ENCODE assay signal across 20 cellular contexts in the genomic region with DNA sequence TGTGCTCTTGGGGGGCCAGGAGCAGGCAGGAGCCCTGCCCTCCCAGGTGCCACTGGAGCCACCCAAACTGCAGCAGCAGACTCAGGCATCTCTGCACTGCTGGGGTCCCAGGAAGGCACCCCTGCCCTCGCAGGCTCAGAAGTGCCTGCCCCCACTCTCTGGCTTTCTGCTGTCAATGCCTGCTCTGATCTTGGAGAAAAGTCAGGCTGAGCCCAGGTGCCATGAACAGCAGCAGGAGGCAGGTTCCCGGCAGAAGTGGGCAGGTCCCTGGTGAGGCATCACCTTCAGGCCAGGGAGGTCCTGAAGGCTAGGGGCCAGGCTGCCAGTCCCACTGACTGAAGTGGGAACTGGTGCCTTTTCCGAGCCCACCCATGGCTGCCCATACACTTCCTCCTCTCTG.
DNase-seq lines count a peak whose midpoint lies in the region; ATAC-seq, FAIRE-seq and TF ChIP-seq lines count a peak whose summit lies in the region.
"Had no signal": no experiment of that assay in that cellular context is flagged by ENCODE, and none has a peak within 500 bp of the region (broad histone marks: within the 10 kb centered on the region; RNA-seq: fewer than 3 reads in every experiment).

No MANE protein-coding gene starts in this region.

- in situ Hi-C loops in HepG2 (cut with HindIII; ENCODE audit: extremely low pct_ligation_motif_present, low pct_unique_long_range_greater_than_20kb), result no loop called here

- no TSS peak for BruUV-seq in HepG2 (replicated peaks; lab: Mats Ljungman, UMichigan)

- WGBS in HepG2 (ENCODE audit: low lambda C conversion rate), result 0% methylated on average over 1 of the region's 3 CpGs
- WGBS in right lobe of liver (ENCODE audit: insufficient coverage, low coverage, low lambda C conversion rate, missing lambda C conversion rate), result 100% methylated on average over 1 of the region's 3 CpGs
- WGBS in heart left ventricle, 4 donors, result 50 to 93% (median 89%) methylated on average over 1 to 3 of the region's 3 CpGs

- TF ChIP-seq POLR2A in HepG2 (IDR thresholded peaks at IDR 0.05; ENCODE audit: insufficient read depth in 1 of 2, low read depth in 2 of 2, low read length in 2 of 2), result no peak
- no peak for TF ChIP-seq POLR2A in right lobe of liver (IDR thresholded peaks at IDR 0.05)
- TF ChIP-seq POLR2A in heart left ventricle (IDR thresholded peaks at IDR 0.05), result no peak

- H2AFZ ChIP-seq in HepG2 (ENCODE audit: low read length), result no peak overlapping the region

- FAIRE-seq in HepG2 (lab: Jason Lieb, UNC), result no peak
- FAIRE-seq: A549, G401.6, GM12891, GM19239 had no signal

- H3K4me3 ChIP-seq in HepG2 (replicated peaks in 1 of 3; ENCODE audit: insufficient read depth in 1 of 3, low read depth in 2 of 3, low read length in 3 of 3), result no peak overlapping the region
- no peak overlapping the region for H3K4me3 ChIP-seq in right lobe of liver
- H3K4me3 ChIP-seq in heart left ventricle, result no peak overlapping the region
- H3K4me3 ChIP-seq: A549, BLaER1 had no signal

- peaks cover 0 to 43% of the 10 kb centered on the region in 2 experiments; a peak in 4 of 5 replicates for H3K27me3 ChIP-seq in HepG2 (ENCODE audit: control insufficient read depth in 1 of 2, insufficient read depth in 2 of 2, low read length in 2 of 2)
- H3K27me3 ChIP-seq in right lobe of liver, result no peaks in the 10 kb centered on the region
- H3K27me3 ChIP-seq in heart left ventricle, result peaks cover 0 to 17% (median 7%) of the 10 kb centered on the region in 9 donors
- H3K27me3 ChIP-seq: BE2C, BLaER1 had no signal

- H3K36me3 ChIP-seq in HepG2 (replicated peaks in 1 of 2; ENCODE audit: control insufficient read depth in 1 of 2, insufficient read depth in 2 of 2, low read length in 2 of 2), result no peaks in the 10 kb centered on the region
- no peaks in the 10 kb centered on the region for H3K36me3 ChIP-seq in right lobe of liver
- H3K36me3 ChIP-seq in heart left ventricle, result no peaks in the 10 kb centered on the region
- H3K36me3 ChIP-seq: BE2C had no signal

- TF ChIP-seq RAD21 in HepG2 (CRISPR knock-in tag; IDR thresholded peaks at IDR 0.05), result no peak

- TF ChIP-seq EP300 in HepG2 (IDR thresholded peaks at IDR 0.05; ENCODE audit: low read depth in 2 of 2, low read length in 2 of 2) (no peak), HepG2 (CRISPR knock-in tag; IDR thresholded peaks at IDR 0.05; ENCODE audit: borderline replicate concordance) (no peak)

- H3K4me1 ChIP-seq in HepG2 (ENCODE audit: insufficient read depth, low read length), result no peaks in the 10 kb centered on the region
- H3K4me1 ChIP-seq in right lobe of liver, result no peaks in the 10 kb centered on the region
- peaks cover 0 to 3% (median 0%) of the 10 kb centered on the region in 12 donors for H3K4me1 ChIP-seq in heart left ventricle

- H4K20me1 ChIP-seq in HepG2 (ENCODE audit: insufficient read depth, low read length), result no peaks in the 10 kb centered on the region
- H4K20me1 ChIP-seq: BLaER1 had no signal

- H3K4me2 ChIP-seq in HepG2 (ENCODE audit: low read depth, low read length), result no peak overlapping the region
- H3K4me2 ChIP-seq: A549, BLaER1 had no signal

- no peaks in the 10 kb centered on the region for H3K79me2 ChIP-seq in HepG2 (ENCODE audit: insufficient read depth, low read length)

- TF ChIP-seq CTCF in HepG2 (CRISPR knock-in tag; IDR thresholded peaks at IDR 0.05) (no peak), right lobe of liver (IDR thresholded peaks at IDR 0.05) (no peak), heart left ventricle (IDR thresholded peaks at IDR 0.05) (no peak)

- H3K9ac ChIP-seq in HepG2 (ENCODE audit: insufficient read depth, low read depth, low read length), result no peak overlapping the region
- H3K9ac ChIP-seq: BLaER1 had no signal

- ATAC-seq in HepG2, result no peak
- no peak for ATAC-seq in right lobe of liver
- no peak for ATAC-seq in heart left ventricle
- ATAC-seq: A549 had no signal

- CTCF ChIA-PET in HepG2 (lab: Yijun Ruan, JAX; ENCODE audit: low intra/inter-chr PET ratio, low total read pairs), result no interaction called here

- H3K9me3 ChIP-seq in HepG2 (ENCODE audit: low read length), result peaks cover 13% of the 10 kb centered on the region
- H3K9me3 ChIP-seq in right lobe of liver, result no peaks in the 10 kb centered on the region
- H3K9me3 ChIP-seq in heart left ventricle, result peaks cover 0 to 6% (median 0%) of the 10 kb centered on the region in 12 donors
- H3K9me3 ChIP-seq: BE2C had no signal

- H3K27ac ChIP-seq in HepG2 (ENCODE audit: extremely low read length, insufficient read depth, low read length), result no peak overlapping the region
- no peak overlapping the region for H3K27ac ChIP-seq in right lobe of liver
- H3K27ac ChIP-seq in heart left ventricle, result no peak overlapping the region
- H3K27ac ChIP-seq: 22Rv1, A549, BLaER1 had no signal

- POLR2A ChIA-PET in HepG2 (lab: Yijun Ruan, JAX), result no interaction called here

- DNase-seq in HepG2 (ENCODE audit: low spot score) (no peak), right lobe of liver (no peak), islet precursor cell (peak; percentile 50), heart left ventricle (no peak), DMS153 (lab: John Stamatoyannopoulos, UW) (no peak)
- DNase-seq: BE2C; C1 segment of cervical spinal cord; CD4-positive, alpha-beta memory T cell; CD4-positive, CD25-positive, alpha-beta regulatory T cell; CD8-positive, alpha-beta memory T cell; COR-L47; DMS 273 treated with DMSO at 0.1 percent for 48 hours; DMS79 treated with DMSO at 0.1 percent for 48 hours; GF-D8 had no signal

- intact Hi-C loops in HepG2 (cut with micrococcal nuclease; ENCODE audit: unreplicated experiment), result no loop called here
- intact Hi-C loops in right lobe of liver (cut with DNase I), result no loop called here
- intact Hi-C loops in heart left ventricle (cut with DNase I), result no loop called here

TF ChIP-seq in HepG2, 621 proteins besides CTCF, POLR2A, EP300 and RAD21:
- peak; percentile 12; the same call in 1 of the 2 replicates for TF ChIP-seq ZNF768 (CRISPR knock-in tag; IDR thresholded peaks at IDR 0.05)
- TF ChIP-seq, protein P1, sequence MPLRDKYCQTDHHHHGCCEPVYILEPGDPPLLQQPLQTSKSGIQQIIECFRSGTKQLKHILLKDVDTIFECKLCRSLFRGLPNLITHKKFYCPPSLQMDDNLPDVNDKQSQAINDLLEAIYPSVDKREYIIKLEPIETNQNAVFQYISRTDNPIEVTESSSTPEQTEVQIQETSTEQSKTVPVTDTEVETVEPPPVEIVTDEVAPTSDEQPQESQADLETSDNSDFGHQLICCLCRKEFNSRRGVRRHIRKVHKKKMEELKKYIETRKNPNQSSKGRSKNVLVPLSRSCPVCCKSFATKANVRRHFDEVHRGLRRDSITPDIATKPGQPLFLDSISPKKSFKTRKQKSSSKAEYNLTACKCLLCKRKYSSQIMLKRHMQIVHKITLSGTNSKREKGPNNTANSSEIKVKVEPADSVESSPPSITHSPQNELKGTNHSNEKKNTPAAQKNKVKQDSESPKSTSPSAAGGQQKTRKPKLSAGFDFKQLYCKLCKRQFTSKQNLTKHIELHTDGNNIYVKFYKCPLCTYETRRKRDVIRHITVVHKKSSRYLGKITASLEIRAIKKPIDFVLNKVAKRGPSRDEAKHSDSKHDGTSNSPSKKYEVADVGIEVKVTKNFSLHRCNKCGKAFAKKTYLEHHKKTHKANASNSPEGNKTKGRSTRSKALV (CRISPR knock-in tag; IDR thresholded peaks at IDR 0.05), result no peak
- no peak for TF ChIP-seq MXI1 (IDR thresholded peaks at IDR 0.05; ENCODE audit: borderline replicate concordance, low read depth, low read length)
